Comparison of ENCODE assay signal across 20 cellular contexts in the genomic region with DNA sequence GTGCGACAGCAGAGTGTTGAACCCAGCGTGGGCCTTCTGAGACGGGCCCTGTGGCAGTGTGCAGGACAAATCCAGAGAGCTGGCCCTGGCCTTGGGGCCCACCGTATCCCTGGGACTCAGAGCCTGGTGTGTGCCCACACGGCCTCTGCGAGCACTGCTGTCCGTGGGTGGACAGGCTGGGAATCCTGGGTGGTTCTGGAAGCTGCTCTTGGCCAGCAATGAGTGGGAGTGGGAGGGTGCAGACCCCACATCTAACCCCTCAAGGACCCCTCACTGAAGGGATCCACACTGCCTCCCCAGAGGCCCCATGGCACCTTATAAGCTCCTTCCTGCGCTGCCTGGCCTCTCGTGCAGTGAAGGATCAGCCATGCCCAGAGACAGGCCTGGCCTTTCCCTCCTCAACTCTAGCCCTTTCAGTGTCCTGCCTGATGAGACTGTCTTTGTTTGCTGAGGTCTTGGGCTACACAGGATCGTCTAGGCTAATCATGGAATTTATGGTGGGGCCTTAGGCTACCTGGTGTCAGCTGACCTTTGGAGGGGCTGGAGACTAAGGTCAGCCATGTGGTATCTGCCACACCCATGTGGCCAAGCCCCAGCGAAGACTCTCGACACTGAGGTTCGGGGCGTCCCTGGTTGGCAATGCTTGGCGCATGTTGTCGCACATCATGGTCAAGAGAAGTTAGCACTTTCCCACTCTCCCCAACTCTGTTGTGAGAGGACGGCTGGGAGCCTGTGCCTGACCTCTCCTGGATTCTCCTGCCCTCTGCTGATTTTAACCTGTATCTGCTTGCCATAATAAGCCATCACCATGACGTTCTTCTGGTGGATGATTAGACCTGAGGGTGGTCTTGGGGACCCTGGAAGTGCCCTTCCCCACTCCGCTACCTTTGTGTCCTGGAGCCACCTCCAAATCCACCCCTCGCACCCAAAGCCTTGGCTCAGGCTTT. TPM values are rescaled to one million over a fixed set of nuclear protein-coding genes. Genes with fewer than 3 reads are reported as not detected.
DNase-seq lines count a peak whose midpoint lies in the region; TF ChIP-seq lines count a peak whose summit lies in the region.
"Had no signal": no experiment of that assay in that cellular context is flagged by ENCODE, and none has a peak within 500 bp of the region (broad histone marks: within the 10 kb centered on the region; RNA-seq: fewer than 3 reads in every experiment).

No MANE protein-coding gene starts in this region.

- no peaks in the 10 kb centered on the region for H3K27me3 Mint-ChIP-seq in endodermal cell (ENCODE audit: insufficient read depth)
- H3K27me3 Mint-ChIP-seq: B cell; CD4-positive, alpha-beta memory T cell had no signal

- peak; percentile 6; the same call in 1 of the 2 replicates for TF ChIP-seq CTCF in OCI-LY1 (IDR thresholded peaks at IDR 0.05; ENCODE audit: low read length)
- TF ChIP-seq CTCF in endodermal cell (conservative IDR thresholded peaks at IDR 0.05): peak; percentile 31
- TF ChIP-seq CTCF in breast epithelium (IDR thresholded peaks at IDR 0.05): no peak

- no peak overlapping the region for H2BK12ac ChIP-seq in neuronal stem cell (ENCODE audit: low read length)

- H3K4me3 ChIP-seq in OCI-LY1 (ENCODE audit: low read depth, low read length, poor library complexity, severe bottlenecking): no peak overlapping the region
- no peak overlapping the region for H3K4me3 ChIP-seq in endodermal cell (ENCODE audit: low read length)
- no peak overlapping the region for H3K4me3 ChIP-seq in neuronal stem cell (ENCODE audit: low read length in 2 of 2)
- H3K4me3 ChIP-seq in breast epithelium: no peak overlapping the region
- H3K4me3 ChIP-seq: GM23338 had no signal

- no peaks in the 10 kb centered on the region for H3K79me2 ChIP-seq in OCI-LY1 (ENCODE audit: insufficient read depth, low read length)

- H3K27ac ChIP-seq in OCI-LY1 (ENCODE audit: low read depth, low read length, poor library complexity, severe bottlenecking): no peak overlapping the region
- H3K27ac ChIP-seq in endodermal cell (ENCODE audit: low read depth, low read length): no peak overlapping the region
- H3K27ac ChIP-seq in neuronal stem cell (replicated peaks; ENCODE audit: low read length): no peak overlapping the region
- no peak overlapping the region for H3K27ac ChIP-seq in breast epithelium
- H3K27ac ChIP-seq: 22Rv1 had no signal

- H2BK5ac ChIP-seq in neuronal stem cell (ENCODE audit: low read length): peak overlapping the region; percentile 7

- no peak overlapping the region for H3K27ac Mint-ChIP-seq in endodermal cell
- H3K27ac Mint-ChIP-seq: B cell; CD4-positive, alpha-beta memory T cell; GM23338; HFFc6 had no signal

- no peaks in the 10 kb centered on the region for H3K4me1 ChIP-seq in OCI-LY1 (ENCODE audit: insufficient read depth, low read length, severe bottlenecking)
- no peaks in the 10 kb centered on the region for H3K4me1 ChIP-seq in endodermal cell (ENCODE audit: control insufficient read depth, insufficient read depth, low read length)
- peaks cover 0 to 1% of the 10 kb centered on the region in 2 donors for H3K4me1 ChIP-seq in neuronal stem cell (ENCODE audit: control insufficient read depth in 2 of 2, insufficient read depth in 1 of 2, low read depth in 1 of 2, low read length in 2 of 2)
- no peaks in the 10 kb centered on the region for H3K4me1 ChIP-seq in breast epithelium

- H2BK15ac ChIP-seq in neuronal stem cell (ENCODE audit: low read length): peak overlapping the region; percentile 39

- no peak overlapping the region for H4K91ac ChIP-seq in neuronal stem cell (ENCODE audit: low read depth, low read length, poor library complexity)

- H4K8ac ChIP-seq in neuronal stem cell (ENCODE audit: low read depth, low read length): peak overlapping the region; percentile 72

- H3K9me3 ChIP-seq in OCI-LY1 (ENCODE audit: low read length): no peaks in the 10 kb centered on the region
- H3K9me3 ChIP-seq in endodermal cell (ENCODE audit: control insufficient read depth, low read length): no peaks in the 10 kb centered on the region
- no peaks in the 10 kb centered on the region for H3K9me3 ChIP-seq in neuronal stem cell (replicated peaks in 1 of 2; ENCODE audit: control insufficient read depth in 2 of 2, insufficient read depth in 1 of 2, low read depth in 1 of 2, low read length in 2 of 2)
- H3K9me3 ChIP-seq in breast epithelium: peaks cover 0 to 5% of the 10 kb centered on the region in 2 donors

- H3K4me1 Mint-ChIP-seq in endodermal cell: no peaks in the 10 kb centered on the region
- H3K4me1 Mint-ChIP-seq: B cell; CD4-positive, alpha-beta memory T cell had no signal

- peak overlapping the region; percentile 72 for H3K18ac ChIP-seq in neuronal stem cell (ENCODE audit: low read length)

- H2AFZ ChIP-seq in OCI-LY1 (ENCODE audit: low read length) (no peak overlapping the region), neuronal stem cell (ENCODE audit: low read length) (no peak overlapping the region)
- H2AFZ ChIP-seq: GM23338 had no signal

- H3K9me3 Mint-ChIP-seq in endodermal cell: no peaks in the 10 kb centered on the region
- H3K9me3 Mint-ChIP-seq: GM23338, HFFc6 had no signal

- H3K14ac ChIP-seq in neuronal stem cell (ENCODE audit: low read length): peak overlapping the region; percentile 63

- no peak overlapping the region for H3K4me3 Mint-ChIP-seq in endodermal cell
- H3K4me3 Mint-ChIP-seq: B cell; CD4-positive, alpha-beta memory T cell; GM23338; HFFc6 had no signal

- H3K4me2 ChIP-seq in OCI-LY1 (ENCODE audit: low read length): no peak overlapping the region
- H3K4me2 ChIP-seq in neuronal stem cell (ENCODE audit: insufficient read depth, low read length, poor library complexity, severe bottlenecking): no peak overlapping the region
- H3K4me2 ChIP-seq: GM23338 had no signal

- H3K4ac ChIP-seq in neuronal stem cell (ENCODE audit: low read length): no peak overlapping the region

- H2AK5ac ChIP-seq in neuronal stem cell (ENCODE audit: low read depth, low read length): peak overlapping the region; percentile 89

- H3K79me1 ChIP-seq in neuronal stem cell (ENCODE audit: low read depth, low read length): no peaks in the 10 kb centered on the region

- peak overlapping the region; percentile 80 for H3K23ac ChIP-seq in neuronal stem cell (ENCODE audit: low read depth, low read length, poor library complexity)

- H3K36me3 Mint-ChIP-seq in endodermal cell (ENCODE audit: low read depth): peaks cover 2% of the 10 kb centered on the region
- H3K36me3 Mint-ChIP-seq: CD4-positive, alpha-beta memory T cell had no signal

- DNase-seq in DMS53 (lab: John Stamatoyannopoulos, UW): peak; percentile 29
- DNase-seq in DMS53 treated with DMSO at 0.1 percent for 48 hours (lab: John Stamatoyannopoulos, UW; ENCODE audit: unreplicated experiment): no peak
- no peak for DNase-seq in endodermal cell
- no peak for DNase-seq in neuronal stem cell (ENCODE audit: low spot score)
- DNase-seq in breast epithelium (ENCODE audit: low spot score in 2 of 2): no peak
- DNase-seq in cerebellum (ENCODE audit: low spot score): no peak
- DNase-seq in head of caudate nucleus: no peak
- DNase-seq: CD4-positive, alpha-beta memory T cell; HFFc6; KG1; NCI-H1436; NCI-H2029 treated with DMSO at 0.1 percent for 48 hours; NCI-H2171 treated with DMSO at 0.1 percent for 48 hours; NCI-H748 treated with DMSO at 0.1 percent for 48 hours; PC-3; SHP77 had no signal

- H3F3A ChIP-seq in OCI-LY1 (ENCODE audit: insufficient read depth, low read length): no peaks in the 10 kb centered on the region

- H3K27me3 ChIP-seq in OCI-LY1 (ENCODE audit: insufficient read depth, low read length) (peaks cover 4% of the 10 kb centered on the region; the same call in 1 of the 2 replicates), endodermal cell (ENCODE audit: control insufficient read depth, insufficient read depth, low read length, poor library complexity, severe bottlenecking) (no peaks in the 10 kb centered on the region), neuronal stem cell (ENCODE audit: control insufficient read depth in 3 of 3, insufficient read depth in 3 of 3, low read depth in 1 of 3, low read length in 3 of 3) (peaks cover 0 to 11% (median 0%) of the 10 kb centered on the region in 3 experiments), breast epithelium (no peaks in the 10 kb centered on the region)

- intact Hi-C loops in breast epithelium (cut with DNase I; ENCODE audit: low total_unique reads) (no loop called here), head of caudate nucleus (cut with DNase I) (no loop called here)

- H4K20me1 ChIP-seq in OCI-LY1 (ENCODE audit: insufficient read depth, low read length): no peaks in the 10 kb centered on the region

- no peaks in the 10 kb centered on the region for H3K36me3 ChIP-seq in OCI-LY1 (ENCODE audit: insufficient read depth, low read length)
- H3K36me3 ChIP-seq in endodermal cell (ENCODE audit: control insufficient read depth, insufficient read depth, low read length): no peaks in the 10 kb centered on the region
- no peaks in the 10 kb centered on the region for H3K36me3 ChIP-seq in neuronal stem cell (replicated peaks in 1 of 2; ENCODE audit: control insufficient read depth in 2 of 2, insufficient read depth in 2 of 2, low read length in 2 of 2)
- H3K36me3 ChIP-seq in breast epithelium: no peaks in the 10 kb centered on the region

- H2BK120ac ChIP-seq in neuronal stem cell (ENCODE audit: low read depth, low read length): peak overlapping the region; percentile 11

- TF ChIP-seq POLR2A in breast epithelium (IDR thresholded peaks at IDR 0.05): no peak

- 95 to 98% methylated on average over 14 to 20 of the region's 20 CpGs for WGBS in endodermal cell (ENCODE audit: insufficient coverage in 1 of 2, insufficient read length in 1 of 2), 2 experiments
- WGBS in neuronal stem cell (ENCODE audit: extremely low coverage in 2 of 2, insufficient read length in 2 of 2, insufficient replicate concordance in 1 of 2), 2 donors: no CpG with 5 or more reads among the region's 20 CpGs

- H3K9me2 ChIP-seq in OCI-LY1 (ENCODE audit: low read depth, low read length): no peaks in the 10 kb centered on the region

- no peak overlapping the region for H3K9ac ChIP-seq in OCI-LY1 (ENCODE audit: low read length)
- H3K9ac ChIP-seq in endodermal cell (ENCODE audit: extremely low read depth, low read length, poor library complexity, severe bottlenecking): no peak overlapping the region
- peak overlapping the region; percentile 30 for H3K9ac ChIP-seq in neuronal stem cell (ENCODE audit: low read depth, low read length, poor library complexity)

RNA-seq across cellular contexts. Expression of a gene that starts 16.4 kb away (rescaled TPM):
- total RNA-seq in endodermal cell (10 to 100 TPM; 32.8 to 42.3 TPM), breast epithelium (1 to 10 TPM in 2 of 3 donors, under 1 TPM in 1; 0.66 to 3.1 (median 1.1) TPM), cerebellum (11.3 TPM)
- 31.2 TPM for polyA plus RNA-seq in endodermal cell (2013, experiment 1 of 2)
- 30.9 TPM for polyA plus RNA-seq in endodermal cell (2013, experiment 2 of 2)
- polyA plus RNA-seq in neuronal stem cell (2013, experiment 1 of 2): 32.2 TPM
- 33.2 TPM for polyA plus RNA-seq in neuronal stem cell (2013, experiment 2 of 2)

RNA-seq across cellular contexts. Expression of a gene that starts 45.7 kb away (rescaled TPM):
- total RNA-seq in endodermal cell (1 to 10 TPM; 3.6 to 7.4 TPM), breast epithelium (1 to 10 TPM in 2 of 3 donors, under 1 TPM in 1; 0.80 to 7.2 (median 6.7) TPM), cerebellum (1.00 TPM)
- 1.7 TPM for polyA plus RNA-seq in endodermal cell (2013, experiment 1 of 2)
- 2.0 TPM for polyA plus RNA-seq in endodermal cell (2013, experiment 2 of 2)
- polyA plus RNA-seq in neuronal stem cell (2013, experiment 1 of 2): 2.8 TPM
- polyA plus RNA-seq in neuronal stem cell (2013, experiment 2 of 2): 3.0 TPM

Comparison
In these comparisons a context has a peak if more than half of its experiments do, and no peak if none do; other contexts are left out.
1. CTCF ChIP-seq: peak in OCI-LY1 (single experiment) and endodermal cell (single experiment); none in breast epithelium (0 of 3).